11 cellular contexts compared by ENCODE assay signal in the genomic region with DNA sequence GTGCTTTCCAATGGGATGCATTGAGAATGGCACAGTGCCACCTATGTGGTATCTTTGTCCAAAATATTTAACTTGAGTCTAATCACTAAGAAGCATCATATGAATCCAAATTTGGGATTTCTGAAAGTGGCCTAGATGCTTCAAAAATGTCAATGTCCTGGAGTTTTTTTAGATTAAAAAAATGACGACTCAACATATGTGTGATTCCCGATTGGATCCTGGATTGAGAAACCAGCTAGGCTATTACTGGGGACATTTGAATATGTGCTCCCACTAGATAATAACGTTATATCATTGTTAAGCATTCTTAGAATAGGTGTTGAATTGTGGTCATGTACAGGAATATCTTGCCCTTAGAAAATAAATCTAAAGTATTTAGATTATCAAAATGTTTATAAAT.
"Had no signal": no experiment of that assay in that cellular context is flagged by ENCODE, and none has a peak within 500 bp of the region (broad histone marks: within the 10 kb centered on the region; RNA-seq: fewer than 3 reads in every experiment).

No MANE protein-coding gene starts in this region.

- H3K9ac ChIP-seq: GM23248 had no signal

- ATAC-seq: GM23338, HCT116 had no signal

- H2AFZ ChIP-seq: GM23248, GM23338 had no signal

- H3K4me2 ChIP-seq: GM23338 had no signal

- H3K4me3 ChIP-seq: GM23248, GM23338, HAP-1 had no signal

- DNase-seq: GM23248, GOT3, H7, H9, HCEC 1CT, HFFc6 had no signal

- H3K36me3 ChIP-seq: HAP-1 had no signal

- H3K27ac ChIP-seq: GM23248 had no signal

- FAIRE-seq: H1, H54 had no signal

- H3K9me3 ChIP-seq: HAP-1 had no signal

- H3K4me1 ChIP-seq: HAP-1 had no signal
